Comparison of ENCODE assay signal across 8 cellular contexts in the genomic region with DNA sequence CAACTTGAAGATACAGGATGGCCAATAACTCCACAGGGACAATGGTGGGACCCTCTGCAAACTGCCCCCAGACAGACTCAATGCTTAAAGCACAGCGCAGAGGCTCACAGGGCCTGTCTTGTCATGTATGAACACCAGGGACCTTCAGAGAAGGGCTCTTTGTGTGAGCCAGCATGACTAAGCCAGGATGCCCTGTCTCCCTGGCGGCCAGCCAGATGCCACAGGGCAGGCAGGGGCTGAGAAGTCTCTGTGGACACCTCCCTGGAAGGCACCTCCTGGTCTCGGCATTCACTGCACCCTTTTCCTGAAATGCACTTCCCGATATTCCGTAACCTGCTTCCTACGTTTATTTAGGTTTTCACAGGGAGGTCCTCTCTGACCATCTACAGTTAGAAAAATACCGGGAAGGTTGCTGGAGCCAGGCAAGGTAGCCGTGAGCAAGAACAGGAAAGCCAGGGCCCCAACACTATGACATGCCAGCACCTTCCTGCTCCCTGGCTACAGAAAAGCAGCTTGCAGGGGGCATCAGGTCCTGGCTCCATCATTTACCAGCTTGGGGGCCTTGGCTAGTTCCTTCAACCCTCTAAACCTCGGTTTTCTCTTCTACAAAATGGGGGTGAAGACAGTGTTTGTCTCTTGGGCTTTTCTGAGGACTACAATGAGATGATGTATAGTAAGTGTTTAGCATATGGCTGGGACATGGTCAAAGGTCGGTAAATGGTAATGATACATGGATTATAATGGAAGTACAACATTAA.
DNase-seq lines count a peak whose midpoint lies in the region; ATAC-seq and TF ChIP-seq lines count a peak whose summit lies in the region.

No MANE protein-coding gene starts in this region.

- peak; percentile 47 for DNase-seq in activated CD4-positive, alpha-beta memory T cell treated with anti-CD3 and anti-CD28 coated beads for 36 hours
- no peak for DNase-seq in activated CD4-positive, alpha-beta memory T cell treated with anti-CD3 and anti-CD28 coated beads, Interleukin-2, amount 10 ng/mL, durations not matched to agents 7 days and 5 days
- DNase-seq in NCI-H69 (lab: John Stamatoyannopoulos, UW) (peak; percentile 90), fibroblast of gingiva (ENCODE audit: low read depth) (peak; percentile 37), stomach (peak; percentile 68), coronary artery (ENCODE audit: low spot score) (no peak), inferior parietal cortex (ENCODE audit: extremely low spot score) (no peak)

- TF ChIP-seq CTCF in stomach (IDR thresholded peaks at IDR 0.05) (no peak), coronary artery (IDR thresholded peaks at IDR 0.05) (no peak)

- no peak overlapping the region for H3K27ac Mint-ChIP-seq in activated CD4-positive, alpha-beta memory T cell treated with anti-CD3 and anti-CD28 coated beads for 36 hours
- H3K27ac Mint-ChIP-seq in activated CD4-positive, alpha-beta memory T cell treated with anti-CD3 and anti-CD28 coated beads, Interleukin-2, amount 10 ng/mL, durations not matched to agents 7 days and 5 days: no peak overlapping the region

- H3K9me3 Mint-ChIP-seq in activated CD4-positive, alpha-beta memory T cell treated with anti-CD3 and anti-CD28 coated beads for 36 hours: no peaks in the 10 kb centered on the region
- H3K9me3 Mint-ChIP-seq in activated CD4-positive, alpha-beta memory T cell treated with anti-CD3 and anti-CD28 coated beads, Interleukin-2, amount 10 ng/mL, durations not matched to agents 7 days and 5 days: no peaks in the 10 kb centered on the region

- H3K4me1 Mint-ChIP-seq in activated CD4-positive, alpha-beta memory T cell treated with anti-CD3 and anti-CD28 coated beads for 36 hours (ENCODE audit: low read depth): peaks cover 7% of the 10 kb centered on the region
- H3K4me1 Mint-ChIP-seq in activated CD4-positive, alpha-beta memory T cell treated with anti-CD3 and anti-CD28 coated beads, Interleukin-2, amount 10 ng/mL, durations not matched to agents 7 days and 5 days: peaks cover 9% of the 10 kb centered on the region

- 57 to 71% (median 66%) methylated on average over 10 of the region's 10 CpGs for WGBS in stomach, 5 donors

- H3K9me3 ChIP-seq in stomach: no peaks in the 10 kb centered on the region

- no peaks in the 10 kb centered on the region for H3K27me3 ChIP-seq in stomach

- no peak overlapping the region for H3K4me3 ChIP-seq in stomach
- H3K4me3 ChIP-seq in coronary artery: no peak overlapping the region

- intact Hi-C loops in activated CD4-positive, alpha-beta memory T cell treated with anti-CD3 and anti-CD28 coated beads for 36 hours (cut with micrococcal nuclease): no loop called here
- intact Hi-C loops in stomach (cut with DNase I; ENCODE audit: low total_unique reads): no loop called here

- POLR2A ChIA-PET in activated CD4-positive, alpha-beta memory T cell treated with anti-CD3 and anti-CD28 coated beads for 36 hours (lab: Charles Lee): no interaction called here
- POLR2A ChIA-PET in activated CD4-positive, alpha-beta memory T cell treated with anti-CD3 and anti-CD28 coated beads, Interleukin-2, amount 10 ng/mL, durations not matched to agents 7 days and 5 days (lab: Charles Lee): no interaction called here

- no peak for TF ChIP-seq EP300 in stomach (IDR thresholded peaks at IDR 0.05)

- H3K27me3 Mint-ChIP-seq in activated CD4-positive, alpha-beta memory T cell treated with anti-CD3 and anti-CD28 coated beads for 36 hours: no peaks in the 10 kb centered on the region
- peaks cover 4% of the 10 kb centered on the region for H3K27me3 Mint-ChIP-seq in activated CD4-positive, alpha-beta memory T cell treated with anti-CD3 and anti-CD28 coated beads, Interleukin-2, amount 10 ng/mL, durations not matched to agents 7 days and 5 days

- no peaks in the 10 kb centered on the region for H3K36me3 Mint-ChIP-seq in activated CD4-positive, alpha-beta memory T cell treated with anti-CD3 and anti-CD28 coated beads for 36 hours
- no peaks in the 10 kb centered on the region for H3K36me3 Mint-ChIP-seq in activated CD4-positive, alpha-beta memory T cell treated with anti-CD3 and anti-CD28 coated beads, Interleukin-2, amount 10 ng/mL, durations not matched to agents 7 days and 5 days (ENCODE audit: low read depth)

- H3K4me3 Mint-ChIP-seq in activated CD4-positive, alpha-beta memory T cell treated with anti-CD3 and anti-CD28 coated beads for 36 hours: no peak overlapping the region
- no peak overlapping the region for H3K4me3 Mint-ChIP-seq in activated CD4-positive, alpha-beta memory T cell treated with anti-CD3 and anti-CD28 coated beads, Interleukin-2, amount 10 ng/mL, durations not matched to agents 7 days and 5 days

- no peaks in the 10 kb centered on the region for H3K36me3 ChIP-seq in stomach

- no peak for TF ChIP-seq POLR2A in stomach (IDR thresholded peaks at IDR 0.05)

- H3K27ac ChIP-seq in stomach: peak overlapping the region in 2 of 5 donors; percentile 8 to 18
- H3K27ac ChIP-seq in coronary artery: no peak overlapping the region

- ATAC-seq in HG03135 (IDR thresholded peaks at IDR 0.05; ENCODE audit: unreplicated experiment): no peak

- peaks cover 0 to 45% (median 30%) of the 10 kb centered on the region in 4 donors for H3K4me1 ChIP-seq in stomach

- CTCF ChIA-PET in activated CD4-positive, alpha-beta memory T cell treated with anti-CD3 and anti-CD28 coated beads for 36 hours (lab: Charles Lee): interaction anchor here (0.6 kb wide), 1 partner anchor 155 kb away, joined by 4 read pairs; no protein-coding TSS in a partner anchor
- CTCF ChIA-PET in activated CD4-positive, alpha-beta memory T cell treated with anti-CD3 and anti-CD28 coated beads, Interleukin-2, amount 10 ng/mL, durations not matched to agents 7 days and 5 days (lab: Charles Lee): interaction anchor here (0.5 kb wide), 1 partner anchor 43 kb away, joined by 3 read pairs; no protein-coding TSS in a partner anchor

Comparison
In these comparisons a context has a peak if more than half of its experiments do, and no peak if none do; other contexts are left out.
1. DNase-seq: peak in activated CD4-positive, alpha-beta memory T cell treated with anti-CD3 and anti-CD28 coated beads for 36 hours (single experiment), NCI-H69 (single experiment), fibroblast of gingiva (single experiment) and stomach (single experiment); none in activated CD4-positive, alpha-beta memory T cell treated with anti-CD3 and anti-CD28 coated beads, Interleukin-2, amount 10 ng/mL, durations not matched to agents 7 days and 5 days (single experiment), coronary artery (single experiment) and inferior parietal cortex (single experiment).